12 cellular contexts compared by ENCODE assay signal in the genomic region with DNA sequence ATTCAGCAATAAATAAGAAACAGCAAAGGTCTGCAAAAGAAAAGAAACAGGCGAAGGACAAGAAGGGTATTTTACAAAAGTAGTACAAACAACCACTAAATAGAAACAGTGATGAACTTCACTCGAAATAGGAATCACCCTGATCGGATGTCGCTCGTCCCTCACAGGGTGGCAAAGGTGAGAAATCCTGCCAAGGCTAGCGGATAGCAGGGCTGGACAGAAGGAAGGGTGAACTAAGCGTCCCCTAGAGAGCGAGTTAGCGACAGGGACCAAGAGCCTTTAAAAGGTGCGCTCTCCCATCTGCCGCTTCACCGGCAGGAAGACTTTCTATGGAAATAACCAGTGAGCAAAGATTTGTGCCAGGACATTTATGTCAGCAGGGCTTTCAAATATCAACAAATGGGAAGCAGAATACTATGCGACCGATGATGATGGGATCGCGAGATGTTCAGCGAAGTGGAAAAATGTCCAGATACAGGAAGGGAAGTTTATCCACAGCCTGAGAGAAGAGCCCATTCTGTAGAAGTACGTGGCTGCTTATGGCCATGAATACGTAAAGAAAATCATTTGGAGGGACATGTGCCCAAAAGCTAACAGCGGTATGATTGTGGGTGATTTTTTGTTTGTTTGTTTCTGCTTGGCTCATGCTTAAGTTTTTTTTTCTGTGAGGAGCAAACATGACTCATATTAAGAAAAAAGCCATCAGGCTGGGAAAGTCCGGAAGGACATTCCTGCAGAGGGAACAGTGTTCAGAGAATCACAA. TPM values are rescaled to one million over a fixed set of nuclear protein-coding genes. Genes with fewer than 3 reads are reported as not detected.
A peak's percentile ranks its signal among the peaks of the same experiment; 100 is the strongest.
DNase-seq lines count a peak whose midpoint lies in the region; ATAC-seq and TF ChIP-seq lines count a peak whose summit lies in the region.
"Had no signal": no experiment of that assay in that cellular context is flagged by ENCODE, and none has a peak within 500 bp of the region (broad histone marks: within the 10 kb centered on the region; RNA-seq: fewer than 3 reads in every experiment).

No MANE protein-coding gene starts in this region.

- H3K4me1 Mint-ChIP-seq in natural killer cell treated with Interleukin-12 subunit alpha and Interleukin-12 subunit beta and Interleukin-15 and Interleukin-18, amount 100 ng/mL, for 72 hours (ENCODE audit: low read depth in 2 of 2), result peaks cover 7 to 30% of the 10 kb centered on the region in 2 donors
- H3K4me1 Mint-ChIP-seq in stimulated activated memory B cell treated with anti-CD40 and anti-IgM and Interleukin-4, amounts not matched to agents 10 μg/mL and 1 μg/mL and 100 μg/mL, for 72 hours, result peaks cover 23% of the 10 kb centered on the region

- H3K4me3 ChIP-seq in astrocyte of the spinal cord (ENCODE audit: low read depth, low read length) (no peak overlapping the region), suprapubic skin (no peak overlapping the region)

- 69% methylated on average over 21 of the region's 21 CpGs for WGBS in suprapubic skin

- no peak for TF ChIP-seq CTCF in astrocyte of the spinal cord (IDR thresholded peaks at IDR 0.05; ENCODE audit: low read depth, low read length)
- TF ChIP-seq CTCF in suprapubic skin (IDR thresholded peaks at IDR 0.05), result no peak

- H3K27me3 ChIP-seq in suprapubic skin, result no peaks in the 10 kb centered on the region
- H3K27me3 ChIP-seq: neutrophil had no signal

- H3K27me3 Mint-ChIP-seq in natural killer cell treated with Interleukin-12 subunit alpha and Interleukin-12 subunit beta and Interleukin-15 and Interleukin-18, amount 100 ng/mL, for 72 hours, result no peaks in the 10 kb centered on the region
- H3K27me3 Mint-ChIP-seq in stimulated activated memory B cell treated with anti-CD40 and anti-IgM and Interleukin-4, amounts not matched to agents 10 μg/mL and 1 μg/mL and 100 μg/mL, for 72 hours, result no peaks in the 10 kb centered on the region
- H3K27me3 Mint-ChIP-seq: activated CD4-positive, alpha-beta memory T cell treated with anti-CD3 and anti-CD28 coated beads for 36 hours had no signal

- peaks cover 57% of the 10 kb centered on the region for H3K4me1 ChIP-seq in suprapubic skin

- no peak overlapping the region for H3K27ac Mint-ChIP-seq in natural killer cell treated with Interleukin-12 subunit alpha and Interleukin-12 subunit beta and Interleukin-15 and Interleukin-18, amount 100 ng/mL, for 72 hours
- no peak overlapping the region for H3K27ac Mint-ChIP-seq in stimulated activated memory B cell treated with anti-CD40 and anti-IgM and Interleukin-4, amounts not matched to agents 10 μg/mL and 1 μg/mL and 100 μg/mL, for 72 hours
- H3K27ac Mint-ChIP-seq: activated CD4-positive, alpha-beta memory T cell treated with anti-CD3 and anti-CD28 coated beads for 36 hours had no signal

- peak; percentile 65 for DNase-seq in H4 (ENCODE audit: low spot score)
- peak; percentile 74 for DNase-seq in astrocyte of the spinal cord (ENCODE audit: low read depth, low spot score)
- DNase-seq in hepatic stellate cell (ENCODE audit: low spot score), result peak; percentile 82
- no peak for DNase-seq in suprapubic skin (ENCODE audit: low spot score in 2 of 2)
- DNase-seq in natural killer cell treated with Interleukin-12 subunit alpha and Interleukin-12 subunit beta and Interleukin-15 and Interleukin-18, amount 100 ng/mL, for 72 hours (ENCODE audit: low spot score), result no peak
- DNase-seq in DMS 273 treated with DMSO at 0.1 percent for 48 hours (lab: John Stamatoyannopoulos, UW), result no peak
- DNase-seq: activated CD4-positive, alpha-beta memory T cell treated with anti-CD3 and anti-CD28 coated beads for 36 hours; hippocampal formation; NCI-H1417; RPMI8226 had no signal

- H3K27ac ChIP-seq in suprapubic skin, result peak overlapping the region; percentile 56
- H3K27ac ChIP-seq: neutrophil had no signal

- peaks cover 10% of the 10 kb centered on the region for H3K36me3 Mint-ChIP-seq in natural killer cell treated with Interleukin-12 subunit alpha and Interleukin-12 subunit beta and Interleukin-15 and Interleukin-18, amount 100 ng/mL, for 72 hours
- peaks cover 59% of the 10 kb centered on the region for H3K36me3 Mint-ChIP-seq in stimulated activated memory B cell treated with anti-CD40 and anti-IgM and Interleukin-4, amounts not matched to agents 10 μg/mL and 1 μg/mL and 100 μg/mL, for 72 hours

- in situ Hi-C loops in astrocyte of the spinal cord (cut with HindIII; ENCODE audit: low sequenced_read_pairs), result no loop called here

- no peak overlapping the region for H3K4me3 Mint-ChIP-seq in natural killer cell treated with Interleukin-12 subunit alpha and Interleukin-12 subunit beta and Interleukin-15 and Interleukin-18, amount 100 ng/mL, for 72 hours
- no peak overlapping the region for H3K4me3 Mint-ChIP-seq in stimulated activated memory B cell treated with anti-CD40 and anti-IgM and Interleukin-4, amounts not matched to agents 10 μg/mL and 1 μg/mL and 100 μg/mL, for 72 hours
- H3K4me3 Mint-ChIP-seq: activated CD4-positive, alpha-beta memory T cell treated with anti-CD3 and anti-CD28 coated beads for 36 hours had no signal

- no peaks in the 10 kb centered on the region for H3K9me3 Mint-ChIP-seq in natural killer cell treated with Interleukin-12 subunit alpha and Interleukin-12 subunit beta and Interleukin-15 and Interleukin-18, amount 100 ng/mL, for 72 hours
- H3K9me3 Mint-ChIP-seq in stimulated activated memory B cell treated with anti-CD40 and anti-IgM and Interleukin-4, amounts not matched to agents 10 μg/mL and 1 μg/mL and 100 μg/mL, for 72 hours, result no peaks in the 10 kb centered on the region
- H3K9me3 Mint-ChIP-seq: activated CD4-positive, alpha-beta memory T cell treated with anti-CD3 and anti-CD28 coated beads for 36 hours had no signal

- TF ChIP-seq EP300 in suprapubic skin (IDR thresholded peaks at IDR 0.05), result no peak

- peaks cover 53% of the 10 kb centered on the region for H3K36me3 ChIP-seq in suprapubic skin

- H3K9me3 ChIP-seq in suprapubic skin, result no peaks in the 10 kb centered on the region
- H3K9me3 ChIP-seq: neutrophil had no signal

- no peak for ATAC-seq in natural killer cell treated with Interleukin-12 subunit alpha and Interleukin-12 subunit beta and Interleukin-15 and Interleukin-18, amount 100 ng/mL, for 72 hours
- no peak for ATAC-seq in stimulated activated memory B cell treated with anti-CD40 and anti-IgM and Interleukin-4, amounts not matched to agents 10 μg/mL and 1 μg/mL and 100 μg/mL, for 72 hours

- no peak for TF ChIP-seq POLR2A in suprapubic skin (IDR thresholded peaks at IDR 0.05)

RNA-seq across cellular contexts. Expression of gene ELAVL1, which starts 18.9 kb away (rescaled TPM):
- total RNA-seq in H4 (2014; rRNA removed; shearing (Covaris generic)), result 61.0 and 71.7 TPM in 2 replicates
- total RNA-seq in suprapubic skin, result 10 to 100 TPM; 32.4 to 38.2 (median 37.2) TPM
- total RNA-seq in natural killer cell treated with Interleukin-12 subunit alpha and Interleukin-12 subunit beta and Interleukin-15 and Interleukin-18, amount 100 ng/mL, for 72 hours, result 100 to 1,000 TPM; 124 to 137 TPM

RNA-seq across cellular contexts. Expression of gene TIMM44, which starts 43.0 kb away (rescaled TPM):
- 64.9 and 86.8 TPM in 2 replicates for total RNA-seq in H4 (2014; rRNA removed; shearing (Covaris generic))
- total RNA-seq in suprapubic skin, result 10 to 100 TPM; 34.6 to 85.1 (median 54.5) TPM
- total RNA-seq in natural killer cell treated with Interleukin-12 subunit alpha and Interleukin-12 subunit beta and Interleukin-15 and Interleukin-18, amount 100 ng/mL, for 72 hours, result 100 to 1,000 TPM in 1 of 2 donors, 10 to 100 TPM in 1; 76.0 to 126 TPM

Comparison
In these comparisons a context has a peak if more than half of its experiments do, and no peak if none do; other contexts are left out.
1. DNase-seq: peak in H4 (single experiment), astrocyte of the spinal cord (single experiment) and hepatic stellate cell (single experiment); none in suprapubic skin (0 of 2), natural killer cell treated with Interleukin-12 subunit alpha and Interleukin-12 subunit beta and Interleukin-15 and Interleukin-18, amount 100 ng/mL, for 72 hours (single experiment) and DMS 273 treated with DMSO at 0.1 percent for 48 hours (single experiment).